Comparison of ENCODE assay signal across 14 cellular contexts in the genomic region with DNA sequence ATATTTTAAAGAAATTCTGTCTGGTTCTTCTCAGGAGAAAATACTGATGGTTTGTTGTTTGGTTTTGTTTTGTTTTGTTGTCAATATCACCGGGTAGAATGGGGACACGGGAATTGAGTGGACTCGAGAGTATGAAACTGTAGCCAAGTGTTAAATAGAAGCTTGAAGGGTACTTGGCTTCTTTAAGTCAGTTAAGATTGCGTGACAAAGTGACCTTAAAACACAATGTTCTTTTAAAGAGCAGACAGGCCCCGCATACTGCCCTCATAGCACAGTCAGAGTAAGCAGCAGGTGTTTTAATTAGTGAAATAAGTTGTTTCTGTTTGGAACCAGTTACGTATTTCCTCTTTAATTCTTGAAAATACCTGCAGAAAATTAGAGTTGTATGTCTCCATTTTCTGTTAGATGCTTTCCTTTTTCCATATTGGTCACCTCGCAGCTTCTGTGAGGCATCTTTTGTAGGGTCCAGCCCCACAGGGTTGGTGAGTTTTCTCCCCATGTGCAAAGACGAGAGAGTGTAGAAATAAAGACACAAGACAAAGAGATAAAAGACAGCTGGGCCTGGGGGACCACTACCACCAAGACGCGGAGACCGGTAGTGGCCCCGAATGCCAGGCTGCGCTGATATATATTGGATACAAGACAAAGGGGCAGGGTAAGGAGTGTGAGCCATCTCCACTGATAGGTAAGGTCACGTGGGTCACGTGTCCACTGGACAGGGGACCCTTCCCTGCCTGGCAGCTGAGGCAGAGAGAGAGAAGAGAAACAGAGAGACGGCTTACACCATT. TPM values are rescaled to one million over a fixed set of nuclear protein-coding genes. Genes with fewer than 3 reads are reported as not detected.
DNase-seq lines count a peak whose midpoint lies in the region; ATAC-seq and TF ChIP-seq lines count a peak whose summit lies in the region.
"Had no signal": no experiment of that assay in that cellular context is flagged by ENCODE, and none has a peak within 500 bp of the region (broad histone marks: within the 10 kb centered on the region; RNA-seq: fewer than 3 reads in every experiment).

No MANE protein-coding gene starts in this region.

- H3K27ac Mint-ChIP-seq in activated T-helper 17 cell treated with anti-CD3 and anti-CD28 coated beads, Interleukin-2, amount 50 U/mL, for 72 hours: peak overlapping the region; percentile 50

- H4K20me1 ChIP-seq in MM.1S (ENCODE audit: insufficient read depth, low read length): no peaks in the 10 kb centered on the region

- 0 out of 2 replicates have a peak, but pooled peaks cover 4% of the 10 kb centered on the region for H3F3A ChIP-seq in MM.1S (ENCODE audit: insufficient read depth, low read length)

- no peak overlapping the region for H3K9ac ChIP-seq in MM.1S (ENCODE audit: low read length)

- peaks cover 51% of the 10 kb centered on the region for H3K79me2 ChIP-seq in MM.1S (ENCODE audit: low read length)

- no peak overlapping the region for H3K4me3 Mint-ChIP-seq in activated T-helper 17 cell treated with anti-CD3 and anti-CD28 coated beads, Interleukin-2, amount 50 U/mL, for 72 hours

- no peaks in the 10 kb centered on the region for H3K9me3 Mint-ChIP-seq in activated T-helper 17 cell treated with anti-CD3 and anti-CD28 coated beads, Interleukin-2, amount 50 U/mL, for 72 hours

- peaks cover 35% of the 10 kb centered on the region for H3K36me3 Mint-ChIP-seq in activated T-helper 17 cell treated with anti-CD3 and anti-CD28 coated beads, Interleukin-2, amount 50 U/mL, for 72 hours (ENCODE audit: low read depth)

- H3K27me3 ChIP-seq in psoas muscle (ENCODE audit: insufficient read depth in 3 of 3, low read length in 2 of 3) (no peaks in the 10 kb centered on the region), MM.1S (replicated peaks; ENCODE audit: insufficient read depth, low read length) (no peaks in the 10 kb centered on the region)

- DNase-seq in Right ventricle myocardium superior (no peak), left ventricle myocardium superior (no peak), psoas muscle (no peak), MM.1S (no peak), GF-D8 (lab: John Stamatoyannopoulos, UW) (no peak)
- DNase-seq: AML-193, DND-41, NCI-H1048, NCI-H1436, SIG-M5 had no signal

- H3K4me1 ChIP-seq in psoas muscle (no peaks in the 10 kb centered on the region), MM.1S (ENCODE audit: low read length) (no peaks in the 10 kb centered on the region)

- H3K36me3 ChIP-seq in psoas muscle (ENCODE audit: insufficient read depth in 1 of 2, low read depth in 1 of 2) (no peaks in the 10 kb centered on the region), MM.1S (replicated peaks; ENCODE audit: insufficient read depth, low read length) (peaks cover 34% of the 10 kb centered on the region)

- H3K4me1 Mint-ChIP-seq in activated T-helper 17 cell treated with anti-CD3 and anti-CD28 coated beads, Interleukin-2, amount 50 U/mL, for 72 hours: peaks cover 5% of the 10 kb centered on the region

- WGBS in psoas muscle, 3 donors: 67 to 79% (median 75%) methylated on average over 16 of the region's 16 CpGs

- H3K9me2 ChIP-seq in MM.1S (replicated peaks; ENCODE audit: insufficient read depth, low read length): no peaks in the 10 kb centered on the region

- peak overlapping the region; percentile 21 for H3K27ac ChIP-seq in psoas muscle
- no peak overlapping the region for H3K27ac ChIP-seq in MM.1S (ENCODE audit: low read length)
- H3K27ac ChIP-seq: C4-2B had no signal

- H3K4me2 ChIP-seq in MM.1S (ENCODE audit: low read depth, low read length): no peak overlapping the region

- TF ChIP-seq CTCF in psoas muscle (IDR thresholded peaks at IDR 0.05) (no peak), MM.1S (IDR thresholded peaks at IDR 0.05; ENCODE audit: low read length) (no peak)

- ATAC-seq in Right ventricle myocardium superior (ENCODE audit: poor library complexity) (peak; percentile 78), left ventricle myocardium superior (no peak), psoas muscle (no peak), HG02938 (IDR thresholded peaks at IDR 0.05; ENCODE audit: unreplicated experiment) (no peak)
- no peak for ATAC-seq in activated T-helper 17 cell treated with anti-CD3 and anti-CD28 coated beads, Interleukin-2, amount 50 U/mL, for 72 hours (replicated peaks)
- ATAC-seq: SK-N-SH treated with all-trans-retinoic acid at 6 μM for 48 hours had no signal

- H3K4me3 ChIP-seq in psoas muscle (no peak overlapping the region), MM.1S (ENCODE audit: low read length) (no peak overlapping the region)

- no peaks in the 10 kb centered on the region for H3K27me3 Mint-ChIP-seq in activated T-helper 17 cell treated with anti-CD3 and anti-CD28 coated beads, Interleukin-2, amount 50 U/mL, for 72 hours

- intact Hi-C loops in Right ventricle myocardium superior (cut with DNase I): no loop called here
- intact Hi-C loops in left ventricle myocardium superior (cut with micrococcal nuclease): no loop called here
- intact Hi-C loops in psoas muscle (cut with DNase I): loop anchor here (2.0 to 10.0 kb wide), 3 partner anchors 230 to 458 kb away; a partner anchor contains a TSS

- no peaks in the 10 kb centered on the region for H3K9me3 ChIP-seq in psoas muscle
- H3K9me3 ChIP-seq in MM.1S (replicated peaks; ENCODE audit: insufficient read depth, low read length): no peaks in the 10 kb centered on the region

- H2AFZ ChIP-seq in MM.1S (ENCODE audit: low read length): no peak overlapping the region

RNA-seq across cellular contexts. Expression of a gene that starts 9.6 kb away (rescaled TPM):
- total RNA-seq in Right ventricle myocardium superior (0.48 TPM), left ventricle myocardium superior (0.32 TPM), psoas muscle (under 1 TPM; 0.39 to 0.89 (median 0.76) TPM)
- total RNA-seq in activated T-helper 17 cell treated with anti-CD3 and anti-CD28 coated beads, Interleukin-2, amount 50 U/mL, for 72 hours: 10 to 100 TPM; 18.3 to 45.0 TPM
- 1 to 10 TPM in 1 of 3 donors, under 1 TPM in 2; 0.44 to 2.9 (median 0.83) TPM for polyA plus RNA-seq in psoas muscle

RNA-seq across cellular contexts. Expression of a gene that starts 9.7 kb away (rescaled TPM):
- total RNA-seq in Right ventricle myocardium superior (28.0 TPM), left ventricle myocardium superior (26.1 TPM), psoas muscle (10 to 100 TPM; 21.3 to 28.0 (median 22.3) TPM)
- 10 to 100 TPM; 65.2 to 72.5 TPM for total RNA-seq in activated T-helper 17 cell treated with anti-CD3 and anti-CD28 coated beads, Interleukin-2, amount 50 U/mL, for 72 hours
- 10 to 100 TPM; 18.7 to 26.6 (median 24.8) TPM for polyA plus RNA-seq in psoas muscle

RNA-seq across cellular contexts. Expression of a gene that starts 51.5 kb away (rescaled TPM):
- 55.6 TPM for total RNA-seq in Right ventricle myocardium superior
- 40.1 TPM for total RNA-seq in left ventricle myocardium superior
- 10 to 100 TPM; 13.6 to 26.8 TPM for total RNA-seq in activated T-helper 17 cell treated with anti-CD3 and anti-CD28 coated beads, Interleukin-2, amount 50 U/mL, for 72 hours
- total RNA-seq in psoas muscle: 1 to 10 TPM; 1.6 to 9.4 (median 2.8) TPM
- 1 to 10 TPM in 1 of 3 donors, under 1 TPM in 2; 0.44 to 6.7 (median 0.51) TPM for polyA plus RNA-seq in psoas muscle

Comparison
In these comparisons a context has a peak if more than half of its experiments do, and no peak if none do; other contexts are left out.
1. RNA of a gene that starts 9.6 kb away (total RNA-seq): 18.3 to 45.0 TPM in activated T-helper 17 cell treated with anti-CD3 and anti-CD28 coated beads, Interleukin-2, amount 50 U/mL, for 72 hours; 0.39 to 0.89 TPM in psoas muscle, 0.48 TPM in Right ventricle myocardium superior (single experiment) and 0.32 TPM in left ventricle myocardium superior (single experiment); every median in the first group is over 10 times any median in the second.
2. intact Hi-C loops: an anchor here in psoas muscle (2.0 to 10.0 kb wide); none called in Right ventricle myocardium superior and left ventricle myocardium superior.